2 cellular contexts compared by ENCODE assay signal in the genomic region with DNA sequence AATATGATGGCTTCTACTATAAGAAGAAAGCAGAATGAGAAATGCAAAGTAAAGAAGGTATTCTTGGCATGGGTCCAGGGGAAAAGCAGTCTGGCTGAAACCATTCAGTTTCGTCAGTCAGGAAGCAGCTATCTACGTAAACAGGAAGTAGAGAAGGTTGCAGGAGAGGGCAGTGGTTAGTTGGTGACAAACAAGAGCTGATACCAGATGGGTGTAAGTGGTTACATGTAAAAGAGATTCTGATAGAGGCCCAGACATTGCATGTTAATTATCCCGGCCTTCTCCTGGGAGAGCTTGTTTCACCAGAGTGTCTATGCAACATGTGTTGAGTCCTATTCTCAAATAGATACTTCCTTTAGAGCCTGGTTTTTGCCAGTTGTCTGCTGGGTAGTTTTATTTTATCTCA.
TF ChIP-seq lines count a peak whose summit lies in the region.

No MANE protein-coding gene starts in this region.

TF ChIP-seq in PFSK-1, 5 proteins besides CTCF, POLR2A, EP300 and RAD21 (continued from another document):
- TF ChIP-seq, protein P1, sequence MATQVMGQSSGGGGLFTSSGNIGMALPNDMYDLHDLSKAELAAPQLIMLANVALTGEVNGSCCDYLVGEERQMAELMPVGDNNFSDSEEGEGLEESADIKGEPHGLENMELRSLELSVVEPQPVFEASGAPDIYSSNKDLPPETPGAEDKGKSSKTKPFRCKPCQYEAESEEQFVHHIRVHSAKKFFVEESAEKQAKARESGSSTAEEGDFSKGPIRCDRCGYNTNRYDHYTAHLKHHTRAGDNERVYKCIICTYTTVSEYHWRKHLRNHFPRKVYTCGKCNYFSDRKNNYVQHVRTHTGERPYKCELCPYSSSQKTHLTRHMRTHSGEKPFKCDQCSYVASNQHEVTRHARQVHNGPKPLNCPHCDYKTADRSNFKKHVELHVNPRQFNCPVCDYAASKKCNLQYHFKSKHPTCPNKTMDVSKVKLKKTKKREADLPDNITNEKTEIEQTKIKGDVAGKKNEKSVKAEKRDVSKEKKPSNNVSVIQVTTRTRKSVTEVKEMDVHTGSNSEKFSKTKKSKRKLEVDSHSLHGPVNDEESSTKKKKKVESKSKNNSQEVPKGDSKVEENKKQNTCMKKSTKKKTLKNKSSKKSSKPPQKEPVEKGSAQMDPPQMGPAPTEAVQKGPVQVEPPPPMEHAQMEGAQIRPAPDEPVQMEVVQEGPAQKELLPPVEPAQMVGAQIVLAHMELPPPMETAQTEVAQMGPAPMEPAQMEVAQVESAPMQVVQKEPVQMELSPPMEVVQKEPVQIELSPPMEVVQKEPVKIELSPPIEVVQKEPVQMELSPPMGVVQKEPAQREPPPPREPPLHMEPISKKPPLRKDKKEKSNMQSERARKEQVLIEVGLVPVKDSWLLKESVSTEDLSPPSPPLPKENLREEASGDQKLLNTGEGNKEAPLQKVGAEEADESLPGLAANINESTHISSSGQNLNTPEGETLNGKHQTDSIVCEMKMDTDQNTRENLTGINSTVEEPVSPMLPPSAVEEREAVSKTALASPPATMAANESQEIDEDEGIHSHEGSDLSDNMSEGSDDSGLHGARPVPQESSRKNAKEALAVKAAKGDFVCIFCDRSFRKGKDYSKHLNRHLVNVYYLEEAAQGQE (IDR thresholded peaks at IDR 0.05; ENCODE audit: insufficient read depth in 1 of 2, low read depth in 2 of 2, low read length in 2 of 2): peak in 1 of 2 experiments; percentile 51; a peak in 1 of 4 replicates
- peak; percentile 46 for TF ChIP-seq POLR2AphosphoS5 (IDR thresholded peaks at IDR 0.05; ENCODE audit: low read depth, low read length)

TF ChIP-seq in HepG2, 621 proteins besides CTCF, POLR2A, EP300 and RAD21 (continued from another document and continues in another):
- TF ChIP-seq, protein P2, sequence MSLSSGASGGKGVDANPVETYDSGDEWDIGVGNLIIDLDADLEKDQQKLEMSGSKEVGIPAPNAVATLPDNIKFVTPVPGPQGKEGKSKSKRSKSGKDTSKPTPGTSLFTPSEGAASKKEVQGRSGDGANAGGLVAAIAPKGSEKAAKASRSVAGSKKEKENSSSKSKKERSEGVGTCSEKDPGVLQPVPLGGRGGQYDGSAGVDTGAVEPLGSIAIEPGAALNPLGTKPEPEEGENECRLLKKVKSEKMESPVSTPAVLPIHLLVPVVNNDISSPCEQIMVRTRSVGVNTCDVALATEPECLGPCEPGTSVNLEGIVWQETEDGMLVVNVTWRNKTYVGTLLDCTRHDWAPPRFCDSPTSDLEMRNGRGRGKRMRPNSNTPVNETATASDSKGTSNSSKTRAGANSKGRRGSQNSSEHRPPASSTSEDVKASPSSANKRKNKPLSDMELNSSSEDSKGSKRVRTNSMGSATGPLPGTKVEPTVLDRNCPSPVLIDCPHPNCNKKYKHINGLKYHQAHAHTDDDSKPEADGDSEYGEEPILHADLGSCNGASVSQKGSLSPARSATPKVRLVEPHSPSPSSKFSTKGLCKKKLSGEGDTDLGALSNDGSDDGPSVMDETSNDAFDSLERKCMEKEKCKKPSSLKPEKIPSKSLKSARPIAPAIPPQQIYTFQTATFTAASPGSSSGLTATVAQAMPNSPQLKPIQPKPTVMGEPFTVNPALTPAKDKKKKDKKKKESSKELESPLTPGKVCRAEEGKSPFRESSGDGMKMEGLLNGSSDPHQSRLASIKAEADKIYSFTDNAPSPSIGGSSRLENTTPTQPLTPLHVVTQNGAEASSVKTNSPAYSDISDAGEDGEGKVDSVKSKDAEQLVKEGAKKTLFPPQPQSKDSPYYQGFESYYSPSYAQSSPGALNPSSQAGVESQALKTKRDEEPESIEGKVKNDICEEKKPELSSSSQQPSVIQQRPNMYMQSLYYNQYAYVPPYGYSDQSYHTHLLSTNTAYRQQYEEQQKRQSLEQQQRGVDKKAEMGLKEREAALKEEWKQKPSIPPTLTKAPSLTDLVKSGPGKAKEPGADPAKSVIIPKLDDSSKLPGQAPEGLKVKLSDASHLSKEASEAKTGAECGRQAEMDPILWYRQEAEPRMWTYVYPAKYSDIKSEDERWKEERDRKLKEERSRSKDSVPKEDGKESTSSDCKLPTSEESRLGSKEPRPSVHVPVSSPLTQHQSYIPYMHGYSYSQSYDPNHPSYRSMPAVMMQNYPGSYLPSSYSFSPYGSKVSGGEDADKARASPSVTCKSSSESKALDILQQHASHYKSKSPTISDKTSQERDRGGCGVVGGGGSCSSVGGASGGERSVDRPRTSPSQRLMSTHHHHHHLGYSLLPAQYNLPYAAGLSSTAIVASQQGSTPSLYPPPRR (CRISPR knock-in tag; IDR thresholded peaks at IDR 0.05; ENCODE audit: borderline replicate concordance): peak; percentile 39; the same call in 1 of the 2 replicates
- TF ChIP-seq, protein P3, sequence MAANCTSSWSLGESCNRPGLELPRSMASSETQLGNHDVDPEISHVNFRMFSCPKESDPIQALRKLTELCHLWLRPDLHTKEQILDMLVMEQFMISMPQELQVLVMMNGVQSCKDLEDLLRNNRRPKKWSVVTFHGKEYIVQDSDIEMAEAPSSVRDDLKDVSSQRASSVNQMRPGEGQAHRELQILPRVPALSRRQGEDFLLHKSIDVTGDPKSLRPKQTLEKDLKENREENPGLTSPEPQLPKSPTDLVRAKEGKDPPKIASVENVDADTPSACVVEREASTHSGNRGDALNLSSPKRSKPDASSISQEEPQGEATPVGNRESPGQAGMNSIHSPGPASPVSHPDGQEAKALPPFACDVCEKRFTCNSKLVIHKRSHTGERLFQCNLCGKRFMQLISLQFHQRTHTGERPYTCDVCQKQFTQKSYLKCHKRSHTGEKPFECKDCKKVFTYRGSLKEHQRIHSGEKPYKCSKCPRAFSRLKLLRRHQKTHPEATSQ (CRISPR knock-in tag; IDR thresholded peaks at IDR 0.05; ENCODE audit: borderline replicate concordance): no peak
- TF ChIP-seq ELF3 (CRISPR knock-in tag; IDR thresholded peaks at IDR 0.05): peak; percentile 91
- TF ChIP-seq, protein P4, sequence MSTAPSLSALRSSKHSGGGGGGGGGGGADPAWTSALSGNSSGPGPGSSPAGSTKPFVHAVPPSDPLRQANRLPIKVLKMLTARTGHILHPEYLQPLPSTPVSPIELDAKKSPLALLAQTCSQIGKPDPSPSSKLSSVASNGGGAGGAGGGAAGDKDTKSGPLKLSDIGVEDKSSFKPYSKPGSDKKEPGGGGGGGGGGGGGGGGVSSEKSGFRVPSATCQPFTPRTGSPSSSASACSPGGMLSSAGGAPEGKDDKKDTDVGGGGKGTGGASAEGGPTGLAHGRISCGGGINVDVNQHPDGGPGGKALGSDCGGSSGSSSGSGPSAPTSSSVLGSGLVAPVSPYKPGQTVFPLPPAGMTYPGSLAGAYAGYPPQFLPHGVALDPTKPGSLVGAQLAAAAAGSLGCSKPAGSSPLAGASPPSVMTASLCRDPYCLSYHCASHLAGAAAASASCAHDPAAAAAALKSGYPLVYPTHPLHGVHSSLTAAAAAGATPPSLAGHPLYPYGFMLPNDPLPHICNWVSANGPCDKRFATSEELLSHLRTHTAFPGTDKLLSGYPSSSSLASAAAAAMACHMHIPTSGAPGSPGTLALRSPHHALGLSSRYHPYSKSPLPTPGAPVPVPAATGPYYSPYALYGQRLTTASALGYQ (CRISPR knock-in tag; IDR thresholded peaks at IDR 0.05): 0 out of 2 replicates have a peak, but pooled peaks have one; percentile 23
- peak; percentile 92 for TF ChIP-seq MED1 (CRISPR knock-in tag; IDR thresholded peaks at IDR 0.05)
- peak; percentile 63; the same call in 1 of the 2 replicates for TF ChIP-seq FOXK2 (IDR thresholded peaks at IDR 0.05)
- TF ChIP-seq ZNF761 (CRISPR knock-in tag; conservative IDR thresholded peaks at IDR 0.05): no peak
- no peak for TF ChIP-seq ZKSCAN5 (CRISPR knock-in tag; IDR thresholded peaks at IDR 0.05)
- TF ChIP-seq TP53 (CRISPR knock-in tag; conservative IDR thresholded peaks at IDR 0.05): 0 out of 2 replicates have a peak, but pooled peaks have one; percentile 26
- TF ChIP-seq GMEB1 (CRISPR knock-in tag; IDR thresholded peaks at IDR 0.05; ENCODE audit: borderline replicate concordance): no peak
- no peak for TF ChIP-seq SP140L (CRISPR knock-in tag; IDR thresholded peaks at IDR 0.05; ENCODE audit: borderline replicate concordance)
- TF ChIP-seq, protein P5, sequence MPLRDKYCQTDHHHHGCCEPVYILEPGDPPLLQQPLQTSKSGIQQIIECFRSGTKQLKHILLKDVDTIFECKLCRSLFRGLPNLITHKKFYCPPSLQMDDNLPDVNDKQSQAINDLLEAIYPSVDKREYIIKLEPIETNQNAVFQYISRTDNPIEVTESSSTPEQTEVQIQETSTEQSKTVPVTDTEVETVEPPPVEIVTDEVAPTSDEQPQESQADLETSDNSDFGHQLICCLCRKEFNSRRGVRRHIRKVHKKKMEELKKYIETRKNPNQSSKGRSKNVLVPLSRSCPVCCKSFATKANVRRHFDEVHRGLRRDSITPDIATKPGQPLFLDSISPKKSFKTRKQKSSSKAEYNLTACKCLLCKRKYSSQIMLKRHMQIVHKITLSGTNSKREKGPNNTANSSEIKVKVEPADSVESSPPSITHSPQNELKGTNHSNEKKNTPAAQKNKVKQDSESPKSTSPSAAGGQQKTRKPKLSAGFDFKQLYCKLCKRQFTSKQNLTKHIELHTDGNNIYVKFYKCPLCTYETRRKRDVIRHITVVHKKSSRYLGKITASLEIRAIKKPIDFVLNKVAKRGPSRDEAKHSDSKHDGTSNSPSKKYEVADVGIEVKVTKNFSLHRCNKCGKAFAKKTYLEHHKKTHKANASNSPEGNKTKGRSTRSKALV (CRISPR knock-in tag; IDR thresholded peaks at IDR 0.05): peak; percentile 43; the same call in 1 of the 2 replicates
- no peak for TF ChIP-seq TGIF2 (CRISPR knock-in tag; IDR thresholded peaks at IDR 0.05)
- TF ChIP-seq, protein P6, sequence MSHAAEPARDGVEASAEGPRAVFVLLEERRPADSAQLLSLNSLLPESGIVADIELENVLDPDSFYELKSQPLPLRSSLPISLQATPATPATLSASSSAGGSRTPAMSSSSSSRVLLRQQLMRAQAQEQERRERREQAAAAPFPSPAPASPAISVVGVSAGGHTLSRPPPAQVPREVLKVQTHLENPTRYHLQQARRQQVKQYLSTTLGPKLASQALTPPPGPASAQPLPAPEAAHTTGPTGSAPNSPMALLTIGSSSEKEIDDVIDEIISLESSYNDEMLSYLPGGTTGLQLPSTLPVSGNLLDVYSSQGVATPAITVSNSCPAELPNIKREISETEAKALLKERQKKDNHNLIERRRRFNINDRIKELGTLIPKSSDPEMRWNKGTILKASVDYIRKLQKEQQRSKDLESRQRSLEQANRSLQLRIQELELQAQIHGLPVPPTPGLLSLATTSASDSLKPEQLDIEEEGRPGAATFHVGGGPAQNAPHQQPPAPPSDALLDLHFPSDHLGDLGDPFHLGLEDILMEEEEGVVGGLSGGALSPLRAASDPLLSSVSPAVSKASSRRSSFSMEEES (CRISPR knock-in tag; IDR thresholded peaks at IDR 0.05): 0 out of 2 replicates have a peak, but pooled peaks have one; percentile 15
- TF ChIP-seq GABPB1 (CRISPR knock-in tag; IDR thresholded peaks at IDR 0.05): peak; percentile 74
- TF ChIP-seq NR2F6 (IDR thresholded peaks at IDR 0.05): 0 out of 2 replicates have a peak, but pooled peaks have one; percentile 22
- TF ChIP-seq NR2F6 (CRISPR knock-in tag; IDR thresholded peaks at IDR 0.05): no peak
- peak; percentile 37; the same call in 1 of the 2 replicates for TF ChIP-seq SPEN (CRISPR knock-in tag; IDR thresholded peaks at IDR 0.05; ENCODE audit: low read depth)
- no peak for TF ChIP-seq NBN (conservative IDR thresholded peaks at IDR 0.05)
- peak; percentile 42; the same call in 1 of the 2 replicates for TF ChIP-seq MIXL1 (CRISPR knock-in tag; IDR thresholded peaks at IDR 0.05)
- TF ChIP-seq CENPT (CRISPR knock-in tag; IDR thresholded peaks at IDR 0.05; ENCODE audit: low read depth): no peak
- no peak for TF ChIP-seq PHF21A (CRISPR knock-in tag; IDR thresholded peaks at IDR 0.05)
- no peak; the same call in 2 of the 3 replicates for TF ChIP-seq MXI1 (IDR thresholded peaks at IDR 0.05; ENCODE audit: borderline replicate concordance, low read depth, low read length)
- TF ChIP-seq TEF (CRISPR knock-in tag; IDR thresholded peaks at IDR 0.05): peak; percentile 13; the same call in 1 of the 2 replicates
